Comparison of ENCODE assay signal across 20 cellular contexts in the genomic region with DNA sequence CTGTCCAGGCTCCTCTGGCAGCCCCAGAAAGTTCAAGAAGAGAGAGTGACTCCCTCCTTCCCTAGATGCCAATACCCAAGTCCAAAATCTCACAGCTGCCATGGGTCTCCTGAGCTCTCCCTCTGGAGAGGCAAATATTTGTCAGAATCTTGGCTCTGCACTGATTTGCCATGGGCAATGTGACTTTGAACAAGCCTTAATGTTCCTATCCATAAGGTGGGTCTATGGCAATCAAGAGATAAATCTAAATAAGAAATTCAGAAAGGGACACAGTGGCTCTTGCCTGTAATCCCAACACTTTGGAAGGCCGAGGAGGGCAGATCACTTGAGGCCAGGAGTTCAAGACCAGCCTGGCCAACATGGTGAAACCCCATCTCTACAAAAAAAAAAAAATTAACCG. TPM values are rescaled to one million over a fixed set of nuclear protein-coding genes. Genes with fewer than 3 reads are reported as not detected.
"Had no signal": no experiment of that assay in that cellular context is flagged by ENCODE, and none has a peak within 500 bp of the region (broad histone marks: within the 10 kb centered on the region; RNA-seq: fewer than 3 reads in every experiment).

No MANE protein-coding gene starts in this region.

- H3K27ac Mint-ChIP-seq: activated naive CD8-positive, alpha-beta T cell treated with anti-CD3 and anti-CD28 coated beads, Interleukin-2, amount 10 ng/mL, durations not matched to agents 7 days and 5 days; natural killer cell; progenitor cell of endocrine pancreas; stimulated activated naive CD8-positive, alpha-beta T cell treated with anti-CD3 and anti-CD28 coated beads, Interleukin-15, amount 100 ng/mL, for 72 hours had no signal

- H3K9me3 Mint-ChIP-seq: activated naive CD8-positive, alpha-beta T cell treated with anti-CD3 and anti-CD28 coated beads, Interleukin-2, amount 10 ng/mL, durations not matched to agents 7 days and 5 days; central memory CD8-positive, alpha-beta T cell; natural killer cell had no signal

- DNase-seq: activated CD4-positive, CD25-positive, alpha-beta regulatory T cell treated with anti-CD3 and anti-CD28 coated beads, Interleukin-2, amount 50 U/mL, for 72 hours; activated CD8-positive, alpha-beta memory T cell treated with anti-CD3 and anti-CD28 coated beads for 24 hours; activated naive CD8-positive, alpha-beta T cell treated with anti-CD3 and anti-CD28 coated beads, Interleukin-2, amount 10 ng/mL, durations not matched to agents 7 days and 5 days; brain microvascular endothelial cell; glutamatergic neuron; kidney glomerular epithelial cell; left ventricle myocardium superior; mesenchymal stem cell; natural killer cell; occipital lobe; stimulated activated naive CD8-positive, alpha-beta T cell treated with anti-CD3 and anti-CD28 coated beads, Interleukin-15, amount 100 ng/mL, for 72 hours; T1000; upper lobe of left lung had no signal

- H3K36me3 ChIP-seq: brain microvascular endothelial cell, esophagus muscularis mucosa, right atrium auricular region, upper lobe of left lung had no signal

- H3K4me3 Mint-ChIP-seq: activated naive CD8-positive, alpha-beta T cell treated with anti-CD3 and anti-CD28 coated beads, Interleukin-2, amount 10 ng/mL, durations not matched to agents 7 days and 5 days; central memory CD8-positive, alpha-beta T cell; natural killer cell; stimulated activated naive CD8-positive, alpha-beta T cell treated with anti-CD3 and anti-CD28 coated beads, Interleukin-15, amount 100 ng/mL, for 72 hours had no signal

- H3K27ac ChIP-seq: brain microvascular endothelial cell, coronary artery, esophagus muscularis mucosa, right atrium auricular region, SK-N-MC, skin epidermis had no signal

- H3K9me3 ChIP-seq: esophagus muscularis mucosa, right atrium auricular region, upper lobe of left lung had no signal

- H3K27me3 Mint-ChIP-seq: central memory CD8-positive, alpha-beta T cell; stimulated activated naive CD8-positive, alpha-beta T cell treated with anti-CD3 and anti-CD28 coated beads, Interleukin-15, amount 100 ng/mL, for 72 hours had no signal

- ATAC-seq: left ventricle myocardium superior; natural killer cell; stimulated activated naive CD8-positive, alpha-beta T cell treated with anti-CD3 and anti-CD28 coated beads, Interleukin-15, amount 100 ng/mL, for 72 hours had no signal

- H3K36me3 Mint-ChIP-seq: activated naive CD8-positive, alpha-beta T cell treated with anti-CD3 and anti-CD28 coated beads, Interleukin-2, amount 10 ng/mL, durations not matched to agents 7 days and 5 days; natural killer cell had no signal

- H3K27me3 ChIP-seq: right atrium auricular region, upper lobe of left lung had no signal

- H3K4me3 ChIP-seq: coronary artery, esophagus muscularis mucosa, right atrium auricular region, SK-N-MC, skin epidermis, upper lobe of left lung had no signal

RNA-seq across cellular contexts. Expression of a gene that starts 12.4 kb away (rescaled TPM):
- total RNA-seq: esophagus muscularis mucosa, left ventricle myocardium superior, progenitor cell of endocrine pancreas, right atrium auricular region had no signal
